ENCODE assay signal across 10 cellular contexts in genomic region chrX:120791013-120791643, GRCh38.
DNase-seq lines count a peak whose midpoint lies in the region; ATAC-seq and TF ChIP-seq lines count a peak whose summit lies in the region.
"Had no signal": no experiment of that assay in that cellular context is flagged by ENCODE, and none has a peak within 500 bp of the region (broad histone marks: within the 10 kb centered on the region; RNA-seq: fewer than 3 reads in every experiment).

No MANE protein-coding gene starts in this region.

- no peak overlapping the region for H3K23ac ChIP-seq in mesenchymal stem cell (ENCODE audit: low read length in 2 of 2)

- no peak overlapping the region for H2BK5ac ChIP-seq in mesenchymal stem cell (ENCODE audit: low read depth, low read length, poor library complexity, severe bottlenecking)

- no peak overlapping the region for H4K8ac ChIP-seq in mesenchymal stem cell (ENCODE audit: low read length)

- no peak overlapping the region for H2BK12ac ChIP-seq in mesenchymal stem cell (ENCODE audit: low read length in 2 of 2)

- H3K27me3 ChIP-seq in body of pancreas (no peaks in the 10 kb centered on the region), mesenchymal stem cell (ENCODE audit: control insufficient read depth in 1 of 2, insufficient read depth in 1 of 2, low read length in 2 of 2) (no peaks in the 10 kb centered on the region), vagina (no peaks in the 10 kb centered on the region)
- H3K27me3 ChIP-seq: right lobe of liver had no signal

- H2BK120ac ChIP-seq in mesenchymal stem cell (ENCODE audit: low read depth, low read length): no peak overlapping the region

- H3K27ac ChIP-seq in body of pancreas: no peak overlapping the region
- no peak overlapping the region for H3K27ac ChIP-seq in mesenchymal stem cell (ENCODE audit: low read length, poor library complexity, severe bottlenecking)
- H3K27ac ChIP-seq in vagina: no peak overlapping the region
- H3K27ac ChIP-seq: right lobe of liver had no signal

- H2AK5ac ChIP-seq in mesenchymal stem cell (ENCODE audit: low read length, severe bottlenecking): no peak overlapping the region

- no peak for TF ChIP-seq POLR2A in body of pancreas (IDR thresholded peaks at IDR 0.05)
- no peak for TF ChIP-seq POLR2A in vagina (IDR thresholded peaks at IDR 0.05)

- no peaks in the 10 kb centered on the region for H3K36me3 ChIP-seq in body of pancreas (replicated peaks in 1 of 2; ENCODE audit: insufficient read depth in 1 of 2, low read depth in 2 of 2)
- no peaks in the 10 kb centered on the region for H3K36me3 ChIP-seq in mesenchymal stem cell (ENCODE audit: control insufficient read depth in 1 of 2, insufficient read depth in 2 of 2, low read depth in 1 of 2, low read length in 2 of 2)
- H3K36me3 ChIP-seq in vagina: no peaks in the 10 kb centered on the region
- H3K36me3 ChIP-seq: right lobe of liver had no signal

- no peak overlapping the region for H3K4me2 ChIP-seq in mesenchymal stem cell (ENCODE audit: low read length, poor library complexity, severe bottlenecking)

- H2AFZ ChIP-seq in mesenchymal stem cell (ENCODE audit: low read depth, low read length): no peak overlapping the region

- H3K4me1 ChIP-seq in body of pancreas (peaks cover 16% of the 10 kb centered on the region), mesenchymal stem cell (ENCODE audit: control insufficient read depth, insufficient read depth, low read depth, low read length) (no peaks in the 10 kb centered on the region), vagina (peaks cover 11% of the 10 kb centered on the region)
- H3K4me1 ChIP-seq: right lobe of liver had no signal

- H3K18ac ChIP-seq in mesenchymal stem cell (ENCODE audit: low read depth in 1 of 2, low read length in 2 of 2): no peak overlapping the region

- intact Hi-C loops in body of pancreas (cut with DNase I): no loop called here
- intact Hi-C loops in vagina (cut with DNase I): no loop called here

- WGBS in body of pancreas, 2 donors: 0 to 28% methylated on average over 1 to 2 of the region's 2 CpGs
- WGBS in mesenchymal stem cell: 57% methylated on average over 2 of the region's 2 CpGs

- no peak overlapping the region for H3K9ac ChIP-seq in mesenchymal stem cell (ENCODE audit: low read length)

- no peak overlapping the region for H2BK15ac ChIP-seq in mesenchymal stem cell (ENCODE audit: low read depth, poor library complexity, severe bottlenecking)

- ATAC-seq in body of pancreas: peak; percentile 87
- ATAC-seq: right lobe of liver had no signal

- no peak overlapping the region for H4K91ac ChIP-seq in mesenchymal stem cell (ENCODE audit: low read length)

- H3K9me3 ChIP-seq in body of pancreas (no peaks in the 10 kb centered on the region), mesenchymal stem cell (ENCODE audit: control insufficient read depth, low read length) (no peaks in the 10 kb centered on the region), vagina (no peaks in the 10 kb centered on the region)
- H3K9me3 ChIP-seq: right lobe of liver had no signal

- no peaks in the 10 kb centered on the region for H3K79me1 ChIP-seq in mesenchymal stem cell (replicated peaks; ENCODE audit: low read length, poor library complexity, severe bottlenecking)

- no peak overlapping the region for H3K14ac ChIP-seq in mesenchymal stem cell (ENCODE audit: low read length in 2 of 2)

- no peak overlapping the region for H3K4ac ChIP-seq in mesenchymal stem cell (ENCODE audit: low read depth in 1 of 2, low read length in 2 of 2)

- TF ChIP-seq CTCF in AG09319 (IDR thresholded peaks at IDR 0.05; ENCODE audit: low read depth, low read length) (no peak), body of pancreas (IDR thresholded peaks at IDR 0.05) (no peak), vagina (IDR thresholded peaks at IDR 0.05) (no peak)

- H3K4me3 ChIP-seq in body of pancreas: no peak overlapping the region
- no peak overlapping the region for H3K4me3 ChIP-seq in mesenchymal stem cell (ENCODE audit: insufficient read depth in 1 of 2, low read depth in 1 of 2, low read length in 2 of 2)
- H3K4me3 ChIP-seq in vagina: no peak overlapping the region
- H3K4me3 ChIP-seq: right lobe of liver had no signal

- peak; percentile 56 for DNase-seq in AG09319 (ENCODE audit: extremely low read depth, low read depth)
- peak; percentile 22 for DNase-seq in HT-29 (ENCODE audit: low spot score)
- peak; percentile 63 to 87 (median 77) for DNase-seq in body of pancreas
- peak; percentile 37 for DNase-seq in mesenchymal stem cell
- no peak for DNase-seq in retina
- DNase-seq in stimulated activated CD4-positive, alpha-beta T cell treated with anti-CD3 and anti-CD28 coated beads, Interleukin-4, amount 100 ng/mL, for 1 hour: no peak
- no peak for DNase-seq in activated naive CD4-positive, alpha-beta T cell treated with anti-CD3 and anti-CD28 coated beads, Interleukin-2, amount 50 U/mL, for 16 hours
- no peak for DNase-seq in vagina (ENCODE audit: extremely low spot score in 2 of 2)
- DNase-seq: NCI-H1436, right lobe of liver had no signal

Comparison
In these comparisons a context has a peak if more than half of its experiments do, and no peak if none do; other contexts are left out.
1. DNase-seq: peak in AG09319 (single experiment), HT-29 (single experiment), body of pancreas (4 of 4) and mesenchymal stem cell (single experiment); none in retina (single experiment), stimulated activated CD4-positive, alpha-beta T cell treated with anti-CD3 and anti-CD28 coated beads, Interleukin-4, amount 100 ng/mL, for 1 hour (single experiment), activated naive CD4-positive, alpha-beta T cell treated with anti-CD3 and anti-CD28 coated beads, Interleukin-2, amount 50 U/mL, for 16 hours (single experiment) and vagina (0 of 2).